In genomic region chr3:21138085-21138484, GRCh38 we compare ENCODE assay signal across 33 cellular contexts.
"Had no signal": no experiment of that assay in that cellular context is flagged by ENCODE, and none has a peak within 500 bp of the region (broad histone marks: within the 10 kb centered on the region; RNA-seq: fewer than 3 reads in every experiment).

No MANE protein-coding gene starts in this region.

- ATAC-seq: activated naive CD4-positive, alpha-beta T cell treated with anti-CD3 and anti-CD28 coated beads, Interleukin-2, amount 50 U/mL, for 72 hours; activated naive CD8-positive, alpha-beta T cell treated with anti-CD3 and anti-CD28 coated beads, Interleukin-2, amount 50 U/mL, for 24 hours; activated T-cell treated with anti-CD3 and anti-CD28 coated beads, Interleukin-2, amount 50 U/mL, for 4 hours; activated T-cell treated with anti-CD3 and anti-CD28 coated beads, Interleukin-2, amount 50 U/mL, for 72 hours; activated T-helper 17 cell treated with anti-CD3 and anti-CD28 coated beads, Interleukin-2, amount 50 U/mL, for 72 hours; body of pancreas had no signal

- H3K27me3 ChIP-seq: adrenal gland, ascending aorta, body of pancreas, brain microvascular endothelial cell, breast epithelium, cardiac muscle cell had no signal

- FAIRE-seq: astrocyte, bronchial epithelial cell had no signal

- H3K9me3 ChIP-seq: ascending aorta, body of pancreas, breast epithelium had no signal

- DNase-seq: activated effector memory CD4-positive, alpha-beta T cell treated with anti-CD3 and anti-CD28 coated beads, Interleukin-2, amount 50 U/mL, for 16 hours; activated effector memory CD4-positive, alpha-beta T cell treated with Interleukin-2 at 50 U/mL for 16 hours; activated gamma-delta T cell; activated gamma-delta T cell treated with Interleukin-2 at 50 U/mL for 16 hours; activated naive CD4-positive, alpha-beta T cell; activated naive CD4-positive, alpha-beta T cell treated with anti-CD3 and anti-CD28 coated beads for 36 hours; activated naive CD4-positive, alpha-beta T cell treated with anti-CD3 and anti-CD28 coated beads, Interleukin-2, amount 10 ng/mL, durations not matched to agents 7 days and 5 days; activated naive CD4-positive, alpha-beta T cell treated with anti-CD3 and anti-CD28 coated beads, Interleukin-2, amount 50 U/mL, for 16 hours; activated naive CD4-positive, alpha-beta T cell treated with Interleukin-2 at 50 U/mL for 16 hours; activated naive CD8-positive, alpha-beta T cell treated with anti-CD3 and anti-CD28 coated beads for 36 hours; activated naive CD8-positive, alpha-beta T cell treated with anti-CD3 and anti-CD28 coated beads, Interleukin-2, amount 10 ng/mL, durations not matched to agents 7 days and 5 days; activated naive CD8-positive, alpha-beta T cell treated with anti-CD3 and anti-CD28 coated beads, Interleukin-2, amount 50 U/mL, for 24 hours; activated T-cell treated with anti-CD3 and anti-CD28 coated beads, Interleukin-2, amount 50 U/mL, for 24 hours; activated T-cell treated with anti-CD3 and anti-CD28 coated beads, Interleukin-2, amount 50 U/mL, for 4 hours; activated T-cell treated with anti-CD3 and anti-CD28 coated beads, Interleukin-2, amount 50 U/mL, for 48 hours; activated T-cell treated with anti-CD3 and anti-CD28 coated beads, Interleukin-2, amount 50 U/mL, for 72 hours; adrenal gland; amniotic stem cell; amygdala; anterior cingulate cortex; aorta; body of pancreas; brain microvascular endothelial cell; caudate nucleus; central memory CD4-positive, alpha-beta T cell; cerebellar nuclear complex had no signal

- H3K36me3 ChIP-seq: adrenal gland, ascending aorta, brain microvascular endothelial cell, breast epithelium, cardiac muscle cell had no signal

- H3K4me1 ChIP-seq: adrenal gland, ascending aorta, body of pancreas, breast epithelium had no signal

- H3K4me3 ChIP-seq: adrenal gland, ascending aorta, body of pancreas, breast epithelium, cardiac muscle cell had no signal

- H3K27ac ChIP-seq: adrenal gland, ascending aorta, body of pancreas, brain microvascular endothelial cell, breast epithelium, cardiac muscle cell had no signal
